Comparison of ENCODE assay signal across 8 cellular contexts in genomic region chr12:79690606-79691298, GRCh38. TPM values are rescaled to one million over a fixed set of nuclear protein-coding genes. Genes with fewer than 3 reads are reported as not detected.
DNase-seq lines count a peak whose midpoint lies in the region; TF ChIP-seq lines count a peak whose summit lies in the region.

Gene PAWR, minus strand, starts transcription at chr12:79690964. Its CDS starts 720 bp downstream, at chr12:79690244.

- H3K36me3 ChIP-seq in kidney epithelial cell (ENCODE audit: control insufficient read depth, insufficient read depth, low read length): no peaks in the 10 kb centered on the region

- TF ChIP-seq CTCF in kidney epithelial cell (IDR thresholded peaks at IDR 0.05; ENCODE audit: insufficient read depth, low read length, poor library complexity, severe bottlenecking): peak; percentile 20

- H3K4me3 ChIP-seq in kidney epithelial cell (ENCODE audit: low read depth, low read length): peak within 1 kb of the TSS; percentile 97

- DNase-seq in SIG-M5 treated with dmso at 0.1 percent for 504 hours (lab: John Stamatoyannopoulos, UW; ENCODE audit: unreplicated experiment): peak; percentile 39
- DNase-seq in SIG-M5 (lab: John Stamatoyannopoulos, UW): no peak
- DNase-seq in H4 (ENCODE audit: low spot score): peak; percentile 72
- peak; percentile 61 to 68 for DNase-seq in Kasumi-1 (lab: John Stamatoyannopoulos, UW)
- peak; percentile 69 to 82 for DNase-seq in SHP77 (lab: John Stamatoyannopoulos, UW)
- peak; percentile 68 for DNase-seq in cerebellar cortex (ENCODE audit: low spot score)
- DNase-seq in kidney epithelial cell (ENCODE audit: low read depth): no peak
- peak; percentile 22 to 34 for DNase-seq in stimulated activated CD4-positive, alpha-beta T cell treated with anti-CD3 and anti-CD28 coated beads, Interleukin-2, amount 100 ng/mL, for 24 hours

- no peaks in the 10 kb centered on the region for H3K27me3 ChIP-seq in kidney epithelial cell (ENCODE audit: control insufficient read depth, insufficient read depth, low read length)

RNA-seq across cellular contexts. Expression of gene PAWR, which starts in this region (rescaled TPM):
- total RNA-seq in H4 (2014; rRNA removed; shearing (Covaris generic)): 18.6 and 25.5 TPM in 2 replicates
- total RNA-seq in kidney epithelial cell: 92.0 and 98.3 TPM in 2 replicates

Comparison
In these comparisons a context has a peak if more than half of its experiments do, and no peak if none do; other contexts are left out.
1. DNase-seq: peak in SIG-M5 treated with dmso at 0.1 percent for 504 hours (single experiment), H4 (single experiment), Kasumi-1 (2 of 2), SHP77 (2 of 2), cerebellar cortex (single experiment) and stimulated activated CD4-positive, alpha-beta T cell treated with anti-CD3 and anti-CD28 coated beads, Interleukin-2, amount 100 ng/mL, for 24 hours (2 of 2); none in SIG-M5 (single experiment) and kidney epithelial cell (single experiment).